In genomic region chr10:26824015-26824690, GRCh38 we compare ENCODE assay signal across 2 cellular contexts.
TF ChIP-seq lines count a peak whose summit lies in the region.

No MANE protein-coding gene starts in this region.

TF ChIP-seq in HEK293T, 16 proteins besides CTCF, POLR2A, EP300 and RAD21:
- no peak for TF ChIP-seq FOXK2 (IDR thresholded peaks at IDR 0.05)
- no peak for TF ChIP-seq CTBP1 (IDR thresholded peaks at IDR 0.05; ENCODE audit: borderline replicate concordance)
- no peak for TF ChIP-seq ZNF384 (IDR thresholded peaks at IDR 0.05)
- no peak for TF ChIP-seq BHLHE40 (IDR thresholded peaks at IDR 0.05; ENCODE audit: borderline replicate concordance)
- TF ChIP-seq PKNOX1 (IDR thresholded peaks at IDR 0.05), result no peak
- no peak for TF ChIP-seq NFRKB (IDR thresholded peaks at IDR 0.05)
- no peak for TF ChIP-seq LEF1 (IDR thresholded peaks at IDR 0.05; ENCODE audit: borderline replicate concordance)
- TF ChIP-seq ARNT (IDR thresholded peaks at IDR 0.05), result no peak
- TF ChIP-seq ELF4 (IDR thresholded peaks at IDR 0.05), result no peak
- TF ChIP-seq SUZ12 (IDR thresholded peaks at IDR 0.05), result no peak
- TF ChIP-seq SP1 (IDR thresholded peaks at IDR 0.05), result no peak
- no peak for TF ChIP-seq HDGF (IDR thresholded peaks at IDR 0.05; ENCODE audit: borderline replicate concordance)
- no peak for TF ChIP-seq TARDBP (IDR thresholded peaks at IDR 0.05)

TF ChIP-seq in WTC11, 78 proteins besides CTCF, POLR2A, EP300 and RAD21:
- no peak for TF ChIP-seq TEAD1 (CRISPR knock-in tag; IDR thresholded peaks at IDR 0.05)
